In the genomic region with DNA sequence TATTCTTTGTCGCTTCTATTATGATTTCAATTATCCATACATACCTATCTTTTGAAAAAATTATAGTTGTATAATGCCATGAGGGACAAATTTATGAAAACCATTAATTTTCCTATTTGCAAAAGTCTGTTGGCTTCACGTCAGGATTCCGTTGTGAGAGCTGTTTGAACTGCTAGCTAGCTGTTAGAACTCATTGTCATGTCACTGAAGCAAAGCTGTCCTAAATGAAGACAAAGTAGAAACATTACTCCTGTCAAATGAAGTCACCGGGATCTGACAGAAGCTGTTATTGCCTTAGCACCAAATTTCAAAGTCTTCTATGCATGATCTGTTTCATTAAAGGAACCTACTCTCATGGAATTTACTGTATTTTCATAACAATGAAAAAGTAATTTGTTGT, we compare ENCODE assay signal across 33 cellular contexts.
"Had no signal": no experiment of that assay in that cellular context is flagged by ENCODE, and none has a peak within 500 bp of the region (broad histone marks: within the 10 kb centered on the region; RNA-seq: fewer than 3 reads in every experiment).

No MANE protein-coding gene starts in this region.

- H3K27ac Mint-ChIP-seq: activated CD4-positive, alpha-beta memory T cell treated with anti-CD3 and anti-CD28 coated beads for 36 hours; activated CD4-positive, alpha-beta T cell treated with anti-CD3 and anti-CD28 coated beads for 36 hours; activated CD4-positive, alpha-beta T cell treated with anti-CD3 and anti-CD28 coated beads, Interleukin-2, amount 10 ng/mL, durations not matched to agents 24 days and 14 days; activated CD8-positive, alpha-beta memory T cell treated with anti-CD3 and anti-CD28 coated beads, Interleukin-2, amount 10 ng/mL, durations not matched to agents 7 days and 5 days; activated CD8-positive, alpha-beta T cell treated with anti-CD3 and anti-CD28 coated beads, Interleukin-2, amount 10 ng/mL, durations not matched to agents 7 days and 5 days; activated naive CD4-positive, alpha-beta T cell treated with anti-CD3 and anti-CD28 coated beads, Interleukin-2, amount 10 ng/mL, durations not matched to agents 7 days and 5 days; activated naive CD4-positive, alpha-beta T cell treated with anti-CD3 and anti-CD28 coated beads, Interleukin-2, amount 50 U/mL, for 72 hours; activated naive CD8-positive, alpha-beta T cell treated with anti-CD3 and anti-CD28 coated beads, Interleukin-2, amount 10 ng/mL, durations not matched to agents 7 days and 5 days; activated T-helper 1 cell treated with anti-CD3 and anti-CD28 coated beads, Interleukin-12 subunit alpha, Interleukin-12 subunit beta, Interleukin-2, Interleukin-4 antibody, amounts not matched to agents 30 ng/mL and 10 ng/mL and 1 ng/mL, durations not matched to agents 14 hours and 24 hours and 36 hours; brain; dendritic cell treated with granulocyte-macrophage colony-stimulating factor and Interleukin-4, amounts not matched to agents 40 ng/mL and 50 ng/mL, for 4 days; endodermal cell had no signal

- H3K4me1 Mint-ChIP-seq: activated CD4-positive, alpha-beta T cell treated with anti-CD3 and anti-CD28 coated beads for 36 hours; activated CD4-positive, alpha-beta T cell treated with anti-CD3 and anti-CD28 coated beads, Interleukin-2, amount 10 ng/mL, durations not matched to agents 24 days and 14 days; activated CD8-positive, alpha-beta memory T cell treated with anti-CD3 and anti-CD28 coated beads, Interleukin-2, amount 10 ng/mL, durations not matched to agents 7 days and 5 days; activated naive CD4-positive, alpha-beta T cell treated with anti-CD3 and anti-CD28 coated beads, Interleukin-2, amount 10 ng/mL, durations not matched to agents 7 days and 5 days; activated naive CD8-positive, alpha-beta T cell treated with anti-CD3 and anti-CD28 coated beads, Interleukin-2, amount 10 ng/mL, durations not matched to agents 7 days and 5 days; brain had no signal

- H3K4me3 ChIP-seq: ascending aorta, breast epithelium, cardiac muscle cell, coronary artery, dorsolateral prefrontal cortex, esophagus muscularis mucosa, gastrocnemius medialis, heart left ventricle had no signal

- H3K9me3 ChIP-seq: ascending aorta, breast epithelium, esophagus muscularis mucosa, gastrocnemius medialis, heart left ventricle had no signal

- H3K9me3 Mint-ChIP-seq: activated CD4-positive, alpha-beta memory T cell treated with anti-CD3 and anti-CD28 coated beads for 36 hours; activated CD4-positive, alpha-beta T cell treated with anti-CD3 and anti-CD28 coated beads, Interleukin-2, amount 10 ng/mL, durations not matched to agents 24 days and 14 days; activated naive CD4-positive, alpha-beta T cell treated with anti-CD3 and anti-CD28 coated beads, Interleukin-2, amount 50 U/mL, for 72 hours; activated naive CD8-positive, alpha-beta T cell treated with anti-CD3 and anti-CD28 coated beads, Interleukin-2, amount 10 ng/mL, durations not matched to agents 7 days and 5 days; activated T-helper 1 cell treated with anti-CD3 and anti-CD28 coated beads, Interleukin-12 subunit alpha, Interleukin-12 subunit beta, Interleukin-2, Interleukin-4 antibody, amounts not matched to agents 30 ng/mL and 10 ng/mL and 1 ng/mL, durations not matched to agents 14 hours and 24 hours and 36 hours; dendritic cell treated with granulocyte-macrophage colony-stimulating factor and Interleukin-4, amounts not matched to agents 40 ng/mL and 50 ng/mL, for 4 days; endodermal cell had no signal

- H3K36me3 ChIP-seq: ascending aorta, breast epithelium, cardiac muscle cell, esophagus muscularis mucosa, gastrocnemius medialis, heart left ventricle had no signal

- H3K4me1 ChIP-seq: ascending aorta, breast epithelium, esophagus muscularis mucosa, foreskin keratinocyte, gastrocnemius medialis, heart left ventricle had no signal

- H3K27ac ChIP-seq: ascending aorta, breast epithelium, cardiac muscle cell, coronary artery, dorsolateral prefrontal cortex, esophagus muscularis mucosa, foreskin keratinocyte, gastrocnemius medialis, heart left ventricle had no signal

- H3K36me3 Mint-ChIP-seq: activated CD4-positive, alpha-beta memory T cell treated with anti-CD3 and anti-CD28 coated beads for 36 hours; activated CD8-positive, alpha-beta memory T cell treated with anti-CD3 and anti-CD28 coated beads, Interleukin-2, amount 10 ng/mL, durations not matched to agents 7 days and 5 days; activated naive CD4-positive, alpha-beta T cell treated with anti-CD3 and anti-CD28 coated beads, Interleukin-2, amount 10 ng/mL, durations not matched to agents 7 days and 5 days; activated naive CD4-positive, alpha-beta T cell treated with anti-CD3 and anti-CD28 coated beads, Interleukin-2, amount 50 U/mL, for 72 hours; activated naive CD8-positive, alpha-beta T cell treated with anti-CD3 and anti-CD28 coated beads, Interleukin-2, amount 10 ng/mL, durations not matched to agents 7 days and 5 days; brain had no signal

- H3K27me3 ChIP-seq: ascending aorta, breast epithelium, cardiac muscle cell, dorsolateral prefrontal cortex, esophagus muscularis mucosa, foreskin keratinocyte, gastrocnemius medialis, heart left ventricle had no signal

- H3K27me3 Mint-ChIP-seq: activated CD4-positive, alpha-beta memory T cell treated with anti-CD3 and anti-CD28 coated beads for 36 hours; activated CD4-positive, alpha-beta T cell treated with anti-CD3 and anti-CD28 coated beads for 36 hours; activated CD4-positive, alpha-beta T cell treated with anti-CD3 and anti-CD28 coated beads, Interleukin-2, amount 10 ng/mL, durations not matched to agents 24 days and 14 days; activated CD8-positive, alpha-beta memory T cell treated with anti-CD3 and anti-CD28 coated beads, Interleukin-2, amount 10 ng/mL, durations not matched to agents 7 days and 5 days; activated naive CD4-positive, alpha-beta T cell treated with anti-CD3 and anti-CD28 coated beads, Interleukin-2, amount 10 ng/mL, durations not matched to agents 7 days and 5 days; activated naive CD8-positive, alpha-beta T cell treated with anti-CD3 and anti-CD28 coated beads, Interleukin-2, amount 10 ng/mL, durations not matched to agents 7 days and 5 days; brain; dendritic cell treated with granulocyte-macrophage colony-stimulating factor and Interleukin-4, amounts not matched to agents 40 ng/mL and 50 ng/mL, for 4 days had no signal

- DNase-seq: activated CD4-positive, alpha-beta memory T cell treated with anti-CD3 and anti-CD28 coated beads for 36 hours; activated CD4-positive, alpha-beta T cell treated with anti-CD3 and anti-CD28 coated beads for 36 hours; activated CD4-positive, alpha-beta T cell treated with anti-CD3 and anti-CD28 coated beads, Interleukin-2, amount 10 ng/mL, durations not matched to agents 24 days and 14 days; activated CD4-positive, CD25-positive, alpha-beta regulatory T cell; activated CD4-positive, CD25-positive, alpha-beta regulatory T cell treated with anti-CD3 and anti-CD28 coated beads, Interleukin-2, amount 50 U/mL, for 72 hours; activated CD8-positive, alpha-beta memory T cell treated with anti-CD3 and anti-CD28 coated beads, Interleukin-2, amount 10 ng/mL, durations not matched to agents 7 days and 5 days; activated CD8-positive, alpha-beta memory T cell treated with anti-CD3 and anti-CD28 coated beads, Interleukin-2, amount 50 U/mL, for 4 hours; activated CD8-positive, alpha-beta T cell treated with anti-CD3 and anti-CD28 coated beads, Interleukin-2, amount 10 ng/mL, durations not matched to agents 7 days and 5 days; activated gamma-delta T cell; activated naive CD4-positive, alpha-beta T cell; activated naive CD4-positive, alpha-beta T cell treated with anti-CD3 and anti-CD28 coated beads, Interleukin-2, amount 10 ng/mL, durations not matched to agents 7 days and 5 days; activated naive CD8-positive, alpha-beta T cell treated with anti-CD3 and anti-CD28 coated beads, Interleukin-2, amount 10 ng/mL, durations not matched to agents 7 days and 5 days; activated T-cell treated with anti-CD3 and anti-CD28 coated beads, Interleukin-2, amount 50 U/mL, for 1 hour; activated T-cell treated with anti-CD3 and anti-CD28 coated beads, Interleukin-2, amount 50 U/mL, for 48 hours; central memory CD4-positive, alpha-beta T cell; dorsolateral prefrontal cortex; effector memory CD4-positive, alpha-beta T cell; endodermal cell; erythroblast; foreskin keratinocyte; gastrocnemius medialis; glutamatergic neuron; heart left ventricle; T-helper 2 cell had no signal

- H3K4me3 Mint-ChIP-seq: activated CD4-positive, alpha-beta memory T cell treated with anti-CD3 and anti-CD28 coated beads for 36 hours; activated CD4-positive, alpha-beta T cell treated with anti-CD3 and anti-CD28 coated beads for 36 hours; activated CD4-positive, alpha-beta T cell treated with anti-CD3 and anti-CD28 coated beads, Interleukin-2, amount 10 ng/mL, durations not matched to agents 24 days and 14 days; activated CD8-positive, alpha-beta memory T cell treated with anti-CD3 and anti-CD28 coated beads, Interleukin-2, amount 10 ng/mL, durations not matched to agents 7 days and 5 days; activated CD8-positive, alpha-beta T cell treated with anti-CD3 and anti-CD28 coated beads, Interleukin-2, amount 10 ng/mL, durations not matched to agents 7 days and 5 days; activated naive CD4-positive, alpha-beta T cell treated with anti-CD3 and anti-CD28 coated beads, Interleukin-2, amount 10 ng/mL, durations not matched to agents 7 days and 5 days; activated naive CD8-positive, alpha-beta T cell treated with anti-CD3 and anti-CD28 coated beads, Interleukin-2, amount 10 ng/mL, durations not matched to agents 7 days and 5 days; activated T-helper 1 cell treated with anti-CD3 and anti-CD28 coated beads, Interleukin-12 subunit alpha, Interleukin-12 subunit beta, Interleukin-2, Interleukin-4 antibody, amounts not matched to agents 30 ng/mL and 10 ng/mL and 1 ng/mL, durations not matched to agents 14 hours and 24 hours and 36 hours; brain; dendritic cell treated with granulocyte-macrophage colony-stimulating factor and Interleukin-4, amounts not matched to agents 40 ng/mL and 50 ng/mL, for 4 days; endodermal cell had no signal
